Comparison of ENCODE assay signal across 10 cellular contexts in the genomic region with DNA sequence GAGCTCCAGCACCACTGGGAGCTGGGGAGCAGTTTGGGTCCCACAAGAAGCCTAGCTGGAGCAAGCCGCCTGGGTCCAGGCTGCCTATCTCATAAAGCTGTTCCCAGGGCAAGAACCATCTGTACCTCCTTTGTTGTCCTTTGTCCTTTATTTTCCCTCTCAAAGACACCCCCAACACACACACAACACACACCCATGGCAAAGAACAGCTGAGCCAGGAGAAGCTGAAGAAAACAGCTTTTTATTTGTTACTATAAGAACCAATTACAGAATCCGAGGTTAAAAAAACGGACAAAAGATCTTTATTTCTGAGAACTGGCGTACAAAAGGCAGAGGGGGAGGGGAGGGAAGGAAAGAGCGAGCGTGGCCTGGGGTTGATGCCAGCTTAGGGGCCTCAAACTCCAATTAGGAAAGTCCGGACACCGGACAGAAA. TPM values are rescaled to one million over a fixed set of nuclear protein-coding genes. Genes with fewer than 3 reads are reported as not detected.
DNase-seq lines count a peak whose midpoint lies in the region; ATAC-seq and TF ChIP-seq lines count a peak whose summit lies in the region.
"Had no signal": no experiment of that assay in that cellular context is flagged by ENCODE, and none has a peak within 500 bp of the region (broad histone marks: within the 10 kb centered on the region; RNA-seq: fewer than 3 reads in every experiment).

No MANE protein-coding gene starts in this region.

- no peak for TF ChIP-seq CTCF in SK-N-SH (IDR thresholded peaks at IDR 0.05)
- TF ChIP-seq CTCF in stomach (IDR thresholded peaks at IDR 0.05): no peak
- no peak for TF ChIP-seq CTCF in mesothelial cell of epicardium (IDR thresholded peaks at IDR 0.05; ENCODE audit: unreplicated experiment)

- H3K4me1 ChIP-seq in SK-N-SH (ENCODE audit: control insufficient read depth in 1 of 2, insufficient read depth in 2 of 2, low read depth in 1 of 2, low read length in 1 of 2): peaks cover 13 to 17% of the 10 kb centered on the region in 2 experiments; a peak in 3 of 4 replicates
- peaks cover 36 to 66% (median 49%) of the 10 kb centered on the region in 4 donors for H3K4me1 ChIP-seq in stomach

- no peaks in the 10 kb centered on the region for H3K9me3 Mint-ChIP-seq in activated T-helper 2 cell treated with anti-CD3 and anti-CD28 coated beads, Interferon-gamma antibody, Interleukin-2, Interleukin-4, amounts not matched to agents 10 μg/mL and 5 μg/mL and 100 μg/mL, durations not matched to agents 14 hours and 24 hours and 36 hours
- H3K9me3 Mint-ChIP-seq in mesothelial cell of epicardium: no peaks in the 10 kb centered on the region

- peak overlapping the region; percentile 34 for H3K27ac Mint-ChIP-seq in activated T-helper 2 cell treated with anti-CD3 and anti-CD28 coated beads, Interferon-gamma antibody, Interleukin-2, Interleukin-4, amounts not matched to agents 10 μg/mL and 5 μg/mL and 100 μg/mL, durations not matched to agents 14 hours and 24 hours and 36 hours
- no peak overlapping the region for H3K27ac Mint-ChIP-seq in mesothelial cell of epicardium

- no peaks in the 10 kb centered on the region for H3K9me2 ChIP-seq in SK-N-SH

- H3K27ac ChIP-seq in SK-N-SH (ENCODE audit: low read depth in 2 of 2, low read length in 1 of 2) (peak overlapping the region; percentile 80 to 94), stomach (peak overlapping the region in 4 of 5 donors; percentile 96 to 100 (median 98))

- H3K9me3 ChIP-seq in SK-N-SH (no peaks in the 10 kb centered on the region), stomach (no peaks in the 10 kb centered on the region)

- TF ChIP-seq POLR2A in stomach (IDR thresholded peaks at IDR 0.05): no peak

- no peak for DNase-seq in SK-N-SH
- DNase-seq in activated T-helper 2 cell treated with anti-CD3 and anti-CD28 coated beads, Interferon-gamma antibody, Interleukin-2, Interleukin-4, amounts not matched to agents 10 μg/mL and 5 μg/mL and 100 μg/mL, durations not matched to agents 14 hours and 24 hours and 36 hours (ENCODE audit: low spot score): no peak
- DNase-seq in hippocampal formation (lab: John Stamatoyannopoulos, UW): peak; percentile 58 to 82
- DNase-seq in stomach: no peak
- DNase-seq in mesothelial cell of epicardium (ENCODE audit: low spot score in 2 of 2, unreplicated experiment in 2 of 2): no peak
- no peak for DNase-seq in DMS 273 treated with DMSO at 0.1 percent for 48 hours (lab: John Stamatoyannopoulos, UW)
- DNase-seq: cerebellar nuclear complex, NCI-H1417 treated with DMSO at 0.1 percent for 48 hours had no signal

- CTCF ChIA-PET in SK-N-SH (lab: Yijun Ruan, JAX): interaction anchor here (1.1 to 6.2 kb wide), 11 partner anchors 8 to 198 kb away, joined by 3 to 69 read pairs (median 7); partner anchors contain the start of genes EML3, MTA2, ROM1 and TMEM179B

- TF ChIP-seq EP300 in SK-N-SH (IDR thresholded peaks at IDR 0.05; ENCODE audit: borderline replicate concordance in 1 of 2, low read depth in 1 of 2, low read length in 1 of 2) (no peak), stomach (IDR thresholded peaks at IDR 0.05) (no peak)

- intact Hi-C loops in activated T-helper 2 cell treated with anti-CD3 and anti-CD28 coated beads, Interferon-gamma antibody, Interleukin-2, Interleukin-4, amounts not matched to agents 10 μg/mL and 5 μg/mL and 100 μg/mL, durations not matched to agents 14 hours and 24 hours and 36 hours (cut with micrococcal nuclease): loop anchor here (5.0 kb wide), 2 partner anchors 179 to 264 kb away; partner anchors contain the start of gene TAF6L
- intact Hi-C loops in stomach (cut with DNase I; ENCODE audit: low total_unique reads): no loop called here

- no peaks in the 10 kb centered on the region for H3K27me3 Mint-ChIP-seq in activated T-helper 2 cell treated with anti-CD3 and anti-CD28 coated beads, Interferon-gamma antibody, Interleukin-2, Interleukin-4, amounts not matched to agents 10 μg/mL and 5 μg/mL and 100 μg/mL, durations not matched to agents 14 hours and 24 hours and 36 hours (ENCODE audit: low read depth)
- H3K27me3 Mint-ChIP-seq in mesothelial cell of epicardium (ENCODE audit: low read depth): no peaks in the 10 kb centered on the region

- H3K4me3 ChIP-seq in SK-N-SH (ENCODE audit: low read depth in 2 of 2, low read length in 1 of 2): no peak overlapping the region
- H3K4me3 ChIP-seq in stomach: no peak overlapping the region

- H3K79me2 ChIP-seq in SK-N-SH (ENCODE audit: insufficient read depth): peaks cover 47% of the 10 kb centered on the region

- H3K4me3 Mint-ChIP-seq in activated T-helper 2 cell treated with anti-CD3 and anti-CD28 coated beads, Interferon-gamma antibody, Interleukin-2, Interleukin-4, amounts not matched to agents 10 μg/mL and 5 μg/mL and 100 μg/mL, durations not matched to agents 14 hours and 24 hours and 36 hours (ENCODE audit: low read depth): no peak overlapping the region
- H3K4me3 Mint-ChIP-seq in mesothelial cell of epicardium: no peak overlapping the region

- peak overlapping the region; percentile 88; the same call in 1 of the 2 replicates for H3K4me2 ChIP-seq in SK-N-SH

- H3K27me3 ChIP-seq in SK-N-SH (ENCODE audit: insufficient read depth) (no peaks in the 10 kb centered on the region), stomach (no peaks in the 10 kb centered on the region)

- H3F3A ChIP-seq in SK-N-SH (replicated peaks; ENCODE audit: insufficient read depth): peaks cover 50% of the 10 kb centered on the region

- 68% methylated on average over 8 of the region's 8 CpGs for WGBS in SK-N-SH (ENCODE audit: low lambda C conversion rate)
- 67 to 84% (median 79%) methylated on average over 8 of the region's 8 CpGs for WGBS in stomach, 5 donors

- H3K36me3 Mint-ChIP-seq in activated T-helper 2 cell treated with anti-CD3 and anti-CD28 coated beads, Interferon-gamma antibody, Interleukin-2, Interleukin-4, amounts not matched to agents 10 μg/mL and 5 μg/mL and 100 μg/mL, durations not matched to agents 14 hours and 24 hours and 36 hours (ENCODE audit: low read depth): peaks cover 75% of the 10 kb centered on the region
- H3K36me3 Mint-ChIP-seq in mesothelial cell of epicardium: peaks cover 28% of the 10 kb centered on the region

- ATAC-seq in SK-N-SH treated with all-trans-retinoic acid at 6 μM for 48 hours: no peak
- no peak for ATAC-seq in GM18502 (IDR thresholded peaks at IDR 0.05; ENCODE audit: poor library complexity, unreplicated experiment)

- no peak for TF ChIP-seq RAD21 in SK-N-SH (IDR thresholded peaks at IDR 0.05; ENCODE audit: low read length)

- no peaks in the 10 kb centered on the region for H4K20me1 ChIP-seq in SK-N-SH (ENCODE audit: insufficient read depth)

- H3K36me3 ChIP-seq in SK-N-SH (replicated peaks in 1 of 2; ENCODE audit: control insufficient read depth in 1 of 2, insufficient read depth in 2 of 2, low read length in 1 of 2) (peaks cover 47 to 48% of the 10 kb centered on the region in 2 experiments), stomach (peaks cover 49 to 63% (median 56%) of the 10 kb centered on the region in 4 donors)

- no peak overlapping the region for H3K9ac ChIP-seq in SK-N-SH

- POLR2A ChIA-PET in SK-N-SH (lab: Yijun Ruan, JAX): interaction anchor here (1.0 to 2.8 kb wide), 5 partner anchors 19 to 134 kb away, joined by 3 to 47 read pairs (median 18); partner anchors contain the start of genes B3GAT3, EEF1G, EML3 and GANAB

- no peak overlapping the region for H2AFZ ChIP-seq in SK-N-SH (ENCODE audit: low read depth)

- peaks cover 36% of the 10 kb centered on the region for H3K4me1 Mint-ChIP-seq in activated T-helper 2 cell treated with anti-CD3 and anti-CD28 coated beads, Interferon-gamma antibody, Interleukin-2, Interleukin-4, amounts not matched to agents 10 μg/mL and 5 μg/mL and 100 μg/mL, durations not matched to agents 14 hours and 24 hours and 36 hours (ENCODE audit: low read depth)
- H3K4me1 Mint-ChIP-seq in mesothelial cell of epicardium: peaks cover 24% of the 10 kb centered on the region

RNA-seq across cellular contexts. Expression of gene TUT1, which starts 1.7 kb away (rescaled TPM):
- polyA plus RNA-seq in SK-N-SH (2012; rRNA removed): 27.3 and 30.0 TPM in 2 replicates
- polyA plus RNA-seq in SK-N-SH (2012; cell fraction: cytosol; rRNA removed): 10.5 and 13.8 TPM in 2 replicates
- 97.9 and 105 TPM in 2 replicates for polyA plus RNA-seq in SK-N-SH (2012; cell fraction: nucleus; rRNA removed)
- 29.9 and 41.7 TPM in 2 replicates for total RNA-seq in activated T-helper 2 cell treated with anti-CD3 and anti-CD28 coated beads, Interferon-gamma antibody, Interleukin-2, Interleukin-4, amounts not matched to agents 10 μg/mL and 5 μg/mL and 100 μg/mL, durations not matched to agents 14 hours and 24 hours and 36 hours
- 10 to 100 TPM in 3 of 5 donors, 1 to 10 TPM in 2; 6.1 to 36.2 (median 12.3) TPM for total RNA-seq in stomach
- polyA plus RNA-seq in stomach: 10 to 100 TPM; 13.3 to 18.9 (median 16.3) TPM
- 23.7 to 26.0 TPM (median 24.2 TPM) in 3 replicates for total RNA-seq in mesothelial cell of epicardium

RNA-seq across cellular contexts. Expression of gene MTA2, which starts 8.7 kb away (rescaled TPM):
- polyA plus RNA-seq in SK-N-SH (2012; rRNA removed) (18.4 and 20.6 TPM in 2 replicates), stomach (10 to 100 TPM; 32.8 to 44.6 (median 34.7) TPM)
- polyA plus RNA-seq in SK-N-SH (2012; cell fraction: cytosol; rRNA removed): 12.7 and 15.6 TPM in 2 replicates
- polyA plus RNA-seq in SK-N-SH (2012; cell fraction: nucleus; rRNA removed): 57.9 and 72.2 TPM in 2 replicates
- total RNA-seq in activated T-helper 2 cell treated with anti-CD3 and anti-CD28 coated beads, Interferon-gamma antibody, Interleukin-2, Interleukin-4, amounts not matched to agents 10 μg/mL and 5 μg/mL and 100 μg/mL, durations not matched to agents 14 hours and 24 hours and 36 hours: 201 and 215 TPM in 2 replicates
- total RNA-seq in stomach (100 to 1,000 TPM in 1 of 5 donors, 10 to 100 TPM in 4; 53.9 to 110 (median 85.3) TPM), mesothelial cell of epicardium (121 to 126 TPM (median 124 TPM) in 3 replicates)

RNA-seq across cellular contexts. Expression of gene EEF1G, which starts 19.3 kb away (rescaled TPM):
- polyA plus RNA-seq in SK-N-SH (2012; rRNA removed) (1,853 and 2,105 TPM in 2 replicates), stomach (1,000 to 10,000 TPM; 1,415 to 1,760 (median 1,525) TPM)
- 1,837 and 2,039 TPM in 2 replicates for polyA plus RNA-seq in SK-N-SH (2012; cell fraction: cytosol; rRNA removed)
- 604 and 627 TPM in 2 replicates for polyA plus RNA-seq in SK-N-SH (2012; cell fraction: nucleus; rRNA removed)
- total RNA-seq in activated T-helper 2 cell treated with anti-CD3 and anti-CD28 coated beads, Interferon-gamma antibody, Interleukin-2, Interleukin-4, amounts not matched to agents 10 μg/mL and 5 μg/mL and 100 μg/mL, durations not matched to agents 14 hours and 24 hours and 36 hours: 1,369 and 1,395 TPM in 2 replicates
- total RNA-seq in stomach (1,000 to 10,000 TPM in 1 of 5 donors, 100 to 1,000 TPM in 4; 671 to 1,412 (median 779) TPM), mesothelial cell of epicardium (1,747 to 1,829 TPM (median 1,814 TPM) in 3 replicates)

RNA-seq across cellular contexts. Expression of gene EML3, which starts 19.6 kb away (rescaled TPM):
- 43.0 and 47.8 TPM in 2 replicates for polyA plus RNA-seq in SK-N-SH (2012; rRNA removed)
- 14.5 and 19.5 TPM in 2 replicates for polyA plus RNA-seq in SK-N-SH (2012; cell fraction: cytosol; rRNA removed)
- polyA plus RNA-seq in SK-N-SH (2012; cell fraction: nucleus; rRNA removed): 247 and 252 TPM in 2 replicates
- 144 and 146 TPM in 2 replicates for total RNA-seq in activated T-helper 2 cell treated with anti-CD3 and anti-CD28 coated beads, Interferon-gamma antibody, Interleukin-2, Interleukin-4, amounts not matched to agents 10 μg/mL and 5 μg/mL and 100 μg/mL, durations not matched to agents 14 hours and 24 hours and 36 hours
- total RNA-seq in stomach: 100 to 1,000 TPM in 1 of 5 donors, 10 to 100 TPM in 4; 24.4 to 112 (median 51.8) TPM
- 10 to 100 TPM; 68.1 to 71.3 (median 69.2) TPM for polyA plus RNA-seq in stomach
- total RNA-seq in mesothelial cell of epicardium: 52.2 to 54.3 TPM (median 53.3 TPM) in 3 replicates

RNA-seq across cellular contexts. Expression of gene ROM1, which starts 20.1 kb away (rescaled TPM):
- polyA plus RNA-seq in SK-N-SH (2012; rRNA removed) (7.3 and 7.9 TPM in 2 replicates), stomach (10 to 100 TPM in 1 of 3 donors, 1 to 10 TPM in 2; 4.6 to 13.0 (median 5.1) TPM)
- polyA plus RNA-seq in SK-N-SH (2012; cell fraction: cytosol; rRNA removed): 5.3 and 6.3 TPM in 2 replicates
- 6.0 and 8.2 TPM in 2 replicates for polyA plus RNA-seq in SK-N-SH (2012; cell fraction: nucleus; rRNA removed)
- total RNA-seq in activated T-helper 2 cell treated with anti-CD3 and anti-CD28 coated beads, Interferon-gamma antibody, Interleukin-2, Interleukin-4, amounts not matched to agents 10 μg/mL and 5 μg/mL and 100 μg/mL, durations not matched to agents 14 hours and 24 hours and 36 hours: 1.4 and 2.8 TPM in 2 replicates
- total RNA-seq in stomach (1 to 10 TPM in 3 of 5 donors, under 1 TPM in 1, not detected in 1; 0.29 to 5.8 (median 2.8) TPM), mesothelial cell of epicardium (1.7 to 2.5 TPM (median 1.8 TPM) in 3 replicates)

Comparison
In these comparisons a context has a peak if more than half of its experiments do, and no peak if none do; other contexts are left out.
1. DNase-seq: peak in hippocampal formation (2 of 2); none in SK-N-SH (single experiment), activated T-helper 2 cell treated with anti-CD3 and anti-CD28 coated beads, Interferon-gamma antibody, Interleukin-2, Interleukin-4, amounts not matched to agents 10 μg/mL and 5 μg/mL and 100 μg/mL, durations not matched to agents 14 hours and 24 hours and 36 hours (single experiment), stomach (single experiment), mesothelial cell of epicardium (0 of 2) and DMS 273 treated with DMSO at 0.1 percent for 48 hours (single experiment).